Comparison of ENCODE assay signal across 20 cellular contexts in genomic region chr2:76194376-76194775, GRCh38.
DNase-seq lines count a peak whose midpoint lies in the region; ATAC-seq, FAIRE-seq and TF ChIP-seq lines count a peak whose summit lies in the region.
"Had no signal": no experiment of that assay in that cellular context is flagged by ENCODE, and none has a peak within 500 bp of the region (broad histone marks: within the 10 kb centered on the region; RNA-seq: fewer than 3 reads in every experiment).

No MANE protein-coding gene starts in this region.

- peak overlapping the region; percentile 85 for H3K27ac Mint-ChIP-seq in neural crest cell (ENCODE audit: unreplicated experiment)
- no peak overlapping the region for H3K27ac Mint-ChIP-seq in endodermal cell
- H3K27ac Mint-ChIP-seq: CD4-positive, alpha-beta memory T cell had no signal

- 42 to 44% methylated on average over 4 of the region's 4 CpGs for WGBS in pancreas, 2 donors
- WGBS in endodermal cell (ENCODE audit: insufficient coverage in 1 of 2, insufficient read length in 1 of 2), 2 experiments: 94 to 96% methylated on average over 2 to 4 of the region's 4 CpGs

- DNase-seq in SJCRH30 (peak; percentile 2 to 16), neural crest cell (ENCODE audit: low read depth, low spot score) (no peak), pancreas (peak; percentile 16 to 48 (median 33)), endodermal cell (no peak), mucosa of descending colon (no peak)
- DNase-seq: C1 segment of cervical spinal cord; Calu3; CD4-positive, alpha-beta memory T cell; COR-L47; DMS53; DMS79 treated with DMSO at 0.1 percent for 48 hours; GF-D8; GM23248; H7; HCEC 1CT had no signal

- H3K27ac ChIP-seq in SJCRH30 (no peak overlapping the region), pancreas (no peak overlapping the region), endodermal cell (ENCODE audit: low read depth, low read length) (no peak overlapping the region)
- H3K27ac ChIP-seq: GM23248 had no signal

- TF ChIP-seq CTCF in neural crest cell (conservative IDR thresholded peaks at IDR 0.05): no peak
- no peak for TF ChIP-seq CTCF in pancreas (IDR thresholded peaks at IDR 0.05)
- no peak for TF ChIP-seq CTCF in endodermal cell (conservative IDR thresholded peaks at IDR 0.05)
- no peak for TF ChIP-seq CTCF in mucosa of descending colon (IDR thresholded peaks at IDR 0.05)

- H3K9ac ChIP-seq in endodermal cell (ENCODE audit: extremely low read depth, low read length, poor library complexity, severe bottlenecking): no peak overlapping the region
- H3K9ac ChIP-seq: GM23248 had no signal

- intact Hi-C loops in pancreas (cut with DNase I) (loop anchor here in 1 of 3 donors (10.0 kb wide), 1 partner anchor 400 kb away; no protein-coding TSS in a partner anchor), mucosa of descending colon (cut with DNase I, micrococcal nuclease) (no loop called here)

- H3K9me3 Mint-ChIP-seq in neural crest cell (no peaks in the 10 kb centered on the region), endodermal cell (no peaks in the 10 kb centered on the region)

- no peak overlapping the region for H3K4me3 Mint-ChIP-seq in neural crest cell
- H3K4me3 Mint-ChIP-seq in endodermal cell: no peak overlapping the region
- H3K4me3 Mint-ChIP-seq: CD4-positive, alpha-beta memory T cell had no signal

- H3K4me1 Mint-ChIP-seq in neural crest cell (peaks cover 3% of the 10 kb centered on the region), endodermal cell (peaks cover 16% of the 10 kb centered on the region)
- H3K4me1 Mint-ChIP-seq: CD4-positive, alpha-beta memory T cell had no signal

- H3K36me3 Mint-ChIP-seq in neural crest cell (ENCODE audit: low read depth) (no peaks in the 10 kb centered on the region), endodermal cell (ENCODE audit: low read depth) (no peaks in the 10 kb centered on the region)
- H3K36me3 Mint-ChIP-seq: CD4-positive, alpha-beta memory T cell had no signal

- ATAC-seq in pancreas (peak; percentile 46 to 88 (median 80)), GM19463 (IDR thresholded peaks at IDR 0.05; ENCODE audit: unreplicated experiment) (no peak), GM21717 (IDR thresholded peaks at IDR 0.05; ENCODE audit: unreplicated experiment) (no peak), mucosa of descending colon (no peak)

- no peak for FAIRE-seq in pancreas (lab: Jason Lieb, UNC)
- FAIRE-seq: GM12891, GM18507, H1 had no signal

- H3K27me3 ChIP-seq in SJCRH30 (no peaks in the 10 kb centered on the region), pancreas (no peaks in the 10 kb centered on the region), endodermal cell (ENCODE audit: control insufficient read depth, insufficient read depth, low read length, poor library complexity, severe bottlenecking) (no peaks in the 10 kb centered on the region)

- H3K36me3 ChIP-seq in SJCRH30 (no peaks in the 10 kb centered on the region), pancreas (no peaks in the 10 kb centered on the region), endodermal cell (ENCODE audit: control insufficient read depth, insufficient read depth, low read length) (no peaks in the 10 kb centered on the region), mucosa of descending colon (ENCODE audit: low read depth) (no peaks in the 10 kb centered on the region)

- H3K4me1 ChIP-seq in SJCRH30: no peaks in the 10 kb centered on the region
- peaks cover 0 to 4% (median 0%) of the 10 kb centered on the region in 3 donors for H3K4me1 ChIP-seq in pancreas
- H3K4me1 ChIP-seq in endodermal cell (ENCODE audit: control insufficient read depth, insufficient read depth, low read length): no peaks in the 10 kb centered on the region
- no peaks in the 10 kb centered on the region for H3K4me1 ChIP-seq in mucosa of descending colon (ENCODE audit: low read depth)

- H3K27me3 Mint-ChIP-seq in neural crest cell (ENCODE audit: low read depth) (no peaks in the 10 kb centered on the region), endodermal cell (ENCODE audit: insufficient read depth) (no peaks in the 10 kb centered on the region)
- H3K27me3 Mint-ChIP-seq: CD4-positive, alpha-beta memory T cell had no signal

- H3K9me3 ChIP-seq in SJCRH30 (replicated peaks) (no peaks in the 10 kb centered on the region), pancreas (no peaks in the 10 kb centered on the region), endodermal cell (ENCODE audit: control insufficient read depth, low read length) (no peaks in the 10 kb centered on the region), mucosa of descending colon (no peaks in the 10 kb centered on the region)

- no peak overlapping the region for H3K4me3 ChIP-seq in SJCRH30
- H3K4me3 ChIP-seq in pancreas: no peak overlapping the region
- no peak overlapping the region for H3K4me3 ChIP-seq in endodermal cell (ENCODE audit: low read length)
- H3K4me3 ChIP-seq in mucosa of descending colon: no peak overlapping the region
- H3K4me3 ChIP-seq: GM23248 had no signal

Comparison
In these comparisons a context has a peak if more than half of its experiments do, and no peak if none do; other contexts are left out.
1. DNase-seq: peak in SJCRH30 (2 of 2) and pancreas (6 of 6); none in neural crest cell (single experiment), endodermal cell (single experiment) and mucosa of descending colon (0 of 3).
2. ATAC-seq: peak in pancreas (4 of 4); none in GM19463 (single experiment), GM21717 (single experiment) and mucosa of descending colon (single experiment).